Comparison of ENCODE assay signal across 26 cellular contexts in genomic region chr5:84272776-84273516, GRCh38.
A peak's percentile ranks its signal among the peaks of the same experiment; 100 is the strongest.
DNase-seq lines count a peak whose midpoint lies in the region; ATAC-seq and TF ChIP-seq lines count a peak whose summit lies in the region.
"Had no signal": no experiment of that assay in that cellular context is flagged by ENCODE, and none has a peak within 500 bp of the region (broad histone marks: within the 10 kb centered on the region; RNA-seq: fewer than 3 reads in every experiment).

No MANE protein-coding gene starts in this region.

- WGBS in ectodermal cell, 2 experiments = 81 to 92% methylated on average over 4 of the region's 6 CpGs
- WGBS in upper lobe of left lung, 2 donors = 59 to 61% methylated on average over 6 of the region's 6 CpGs

- peaks cover 13% of the 10 kb centered on the region for H3K4me1 Mint-ChIP-seq in type B pancreatic cell (ENCODE audit: unreplicated experiment)
- H3K4me1 Mint-ChIP-seq: CD4-positive, alpha-beta memory T cell; memory B cell; naive thymus-derived CD4-positive, alpha-beta T cell; stimulated activated effector memory CD8-positive, alpha-beta T cell treated with anti-CD3 and anti-CD28 coated beads, Interleukin-12 subunit alpha, Interleukin-12 subunit beta, amount 100 ng/mL, for 72 hours had no signal

- peak overlapping the region; percentile 26 for H3K27ac Mint-ChIP-seq in type B pancreatic cell
- H3K27ac Mint-ChIP-seq: CD4-positive, alpha-beta memory T cell; memory B cell; naive thymus-derived CD4-positive, alpha-beta T cell; stimulated activated effector memory CD8-positive, alpha-beta T cell treated with anti-CD3 and anti-CD28 coated beads, Interleukin-12 subunit alpha, Interleukin-12 subunit beta, amount 100 ng/mL, for 72 hours had no signal

- H3K27ac ChIP-seq in HUES48 (ENCODE audit: low read depth, low read length) (peak overlapping the region; percentile 5), ectodermal cell (ENCODE audit: insufficient read depth, low read depth, low read length, poor library complexity, severe bottlenecking) (peak overlapping the region; percentile 6), upper lobe of left lung (no peak overlapping the region)
- H3K27ac ChIP-seq: esophagus muscularis mucosa, parathyroid adenoma, right lobe of liver, RWPE1, thoracic aorta had no signal

- TF ChIP-seq CTCF in type B pancreatic cell (conservative IDR thresholded peaks at IDR 0.05) (no peak), upper lobe of left lung (IDR thresholded peaks at IDR 0.05) (no peak)

- H3K4me3 Mint-ChIP-seq in type B pancreatic cell = no peak overlapping the region
- H3K4me3 Mint-ChIP-seq: activated T-cell treated with anti-CD3 and anti-CD28 coated beads, Interleukin-2, amount 50 U/mL, for 4 hours; CD4-positive, alpha-beta memory T cell; memory B cell; naive thymus-derived CD4-positive, alpha-beta T cell; stimulated activated effector memory CD8-positive, alpha-beta T cell treated with anti-CD3 and anti-CD28 coated beads, Interleukin-12 subunit alpha, Interleukin-12 subunit beta, amount 100 ng/mL, for 72 hours had no signal

- H3K36me3 Mint-ChIP-seq in type B pancreatic cell = no peaks in the 10 kb centered on the region
- H3K36me3 Mint-ChIP-seq: CD4-positive, alpha-beta memory T cell; memory B cell; naive thymus-derived CD4-positive, alpha-beta T cell; stimulated activated effector memory CD8-positive, alpha-beta T cell treated with anti-CD3 and anti-CD28 coated beads, Interleukin-12 subunit alpha, Interleukin-12 subunit beta, amount 100 ng/mL, for 72 hours had no signal

- no peak overlapping the region for H3K9ac ChIP-seq in HUES48 (ENCODE audit: low read depth, low read length)
- H3K9ac ChIP-seq: parathyroid adenoma had no signal

- no peaks in the 10 kb centered on the region for H3K27me3 Mint-ChIP-seq in type B pancreatic cell
- H3K27me3 Mint-ChIP-seq: CD4-positive, alpha-beta memory T cell; memory B cell; naive thymus-derived CD4-positive, alpha-beta T cell had no signal

- no peaks in the 10 kb centered on the region for H3K9me3 Mint-ChIP-seq in type B pancreatic cell
- H3K9me3 Mint-ChIP-seq: activated T-cell treated with anti-CD3 and anti-CD28 coated beads, Interleukin-2, amount 50 U/mL, for 4 hours; memory B cell had no signal

- no peak for DNase-seq in type B pancreatic cell (ENCODE audit: extremely low spot score, unreplicated experiment)
- DNase-seq in upper lobe of left lung = no peak
- no peak for DNase-seq in AML-193 (lab: John Stamatoyannopoulos, UW)
- DNase-seq: activated CD4-positive, alpha-beta T cell treated with anti-CD3 and anti-CD28 coated beads for 1 hour; activated CD8-positive, alpha-beta memory T cell treated with anti-CD3 and anti-CD28 coated beads for 24 hours; activated naive CD4-positive, alpha-beta T cell treated with Interleukin-2 at 50 U/mL for 16 hours; activated T-cell treated with anti-CD3 and anti-CD28 coated beads, Interleukin-2, amount 50 U/mL, for 4 hours; caudate nucleus; CD4-positive, alpha-beta memory T cell; DMS53; effector CD8-positive, alpha-beta T cell; naive thymus-derived CD4-positive, alpha-beta T cell; NCI-H1092; NCI-H446 treated with DMSO at 0.1 percent for 48 hours; right lobe of liver; stimulated activated CD4-positive, alpha-beta T cell treated with anti-CD3 and anti-CD28 coated beads, Interleukin-15, amount 100 ng/mL, for 24 hours had no signal

- H3K4me3 ChIP-seq in HUES48 (ENCODE audit: low read depth, low read length) (no peak overlapping the region), ectodermal cell (ENCODE audit: insufficient read depth, low read depth, low read length) (no peak overlapping the region), upper lobe of left lung (no peak overlapping the region)
- H3K4me3 ChIP-seq: esophagus muscularis mucosa, right lobe of liver, thoracic aorta had no signal

- peaks cover 10% of the 10 kb centered on the region for H3K4me1 ChIP-seq in HUES48 (ENCODE audit: control insufficient read depth, insufficient read depth, low read length)
- H3K4me1 ChIP-seq in ectodermal cell (ENCODE audit: control insufficient read depth, insufficient read depth, low read length) = peaks cover 7% of the 10 kb centered on the region
- H3K4me1 ChIP-seq in upper lobe of left lung = peaks cover 0 to 4% (median 0%) of the 10 kb centered on the region in 4 donors
- H3K4me1 ChIP-seq: esophagus muscularis mucosa, parathyroid adenoma, right lobe of liver had no signal

- ATAC-seq in GM21786 (IDR thresholded peaks at IDR 0.05; ENCODE audit: unreplicated experiment) = peak; percentile 29
- no peak for ATAC-seq in upper lobe of left lung (ENCODE audit: low FRiP score in 2 of 2)
- no peak for ATAC-seq in HG02798 (IDR thresholded peaks at IDR 0.05; ENCODE audit: poor library complexity, unreplicated experiment)
- ATAC-seq: activated T-cell treated with anti-CD3 and anti-CD28 coated beads, Interleukin-2, amount 50 U/mL, for 4 hours; naive thymus-derived CD4-positive, alpha-beta T cell; right lobe of liver; stimulated activated effector memory CD8-positive, alpha-beta T cell treated with anti-CD3 and anti-CD28 coated beads, Interleukin-12 subunit alpha, Interleukin-12 subunit beta, amount 100 ng/mL, for 72 hours had no signal

- H3K36me3 ChIP-seq in HUES48 (ENCODE audit: control insufficient read depth, insufficient read depth, low read length) = no peaks in the 10 kb centered on the region
- no peaks in the 10 kb centered on the region for H3K36me3 ChIP-seq in ectodermal cell (ENCODE audit: control insufficient read depth, insufficient read depth, low read length)
- no peaks in the 10 kb centered on the region for H3K36me3 ChIP-seq in upper lobe of left lung
- H3K36me3 ChIP-seq: esophagus muscularis mucosa, right lobe of liver, thoracic aorta had no signal

- H3K27me3 ChIP-seq in HUES48 (ENCODE audit: control insufficient read depth, insufficient read depth, low read length) = no peaks in the 10 kb centered on the region
- no peaks in the 10 kb centered on the region for H3K27me3 ChIP-seq in ectodermal cell (ENCODE audit: control insufficient read depth, insufficient read depth, low read length, poor library complexity, severe bottlenecking)
- H3K27me3 ChIP-seq in upper lobe of left lung = no peaks in the 10 kb centered on the region
- H3K27me3 ChIP-seq: esophagus muscularis mucosa, right lobe of liver had no signal

- H3K9me3 ChIP-seq in HUES48 (ENCODE audit: control insufficient read depth, insufficient read depth, low read length) (no peaks in the 10 kb centered on the region), ectodermal cell (ENCODE audit: control insufficient read depth, low read length) (no peaks in the 10 kb centered on the region), upper lobe of left lung (no peaks in the 10 kb centered on the region)
- H3K9me3 ChIP-seq: esophagus muscularis mucosa, right lobe of liver, thoracic aorta had no signal

- no peak for TF ChIP-seq EP300 in upper lobe of left lung (IDR thresholded peaks at IDR 0.05)

- no peak for TF ChIP-seq POLR2A in upper lobe of left lung (IDR thresholded peaks at IDR 0.05)

Comparison
In these comparisons a context has a peak if more than half of its experiments do, and no peak if none do; other contexts are left out.
1. H3K27ac ChIP-seq: peak in HUES48 (single experiment) and ectodermal cell (single experiment); none in upper lobe of left lung (0 of 4).